10 cellular contexts compared by ENCODE assay signal in the genomic region with DNA sequence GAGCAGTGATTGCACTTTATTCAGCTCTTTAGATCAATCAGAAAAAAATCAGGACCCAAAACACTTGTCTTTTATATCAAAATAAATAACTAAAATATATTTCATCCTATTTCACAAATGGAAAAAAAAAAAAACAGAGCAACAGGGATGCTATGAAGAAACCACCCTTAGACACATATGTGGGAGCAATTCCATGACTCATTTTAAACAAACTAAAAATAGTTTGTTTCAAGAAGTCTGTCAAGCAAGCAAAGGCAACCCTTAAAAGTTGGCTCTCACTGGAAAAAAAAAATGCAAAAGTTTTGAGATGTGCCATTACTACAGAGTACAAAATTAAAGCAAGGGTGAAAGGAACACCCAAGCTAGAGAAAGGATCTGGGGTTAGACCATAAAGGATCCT. TPM values are rescaled to one million over a fixed set of nuclear protein-coding genes. Genes with fewer than 3 reads are reported as not detected.
A peak's percentile ranks its signal among the peaks of the same experiment; 100 is the strongest.
DNase-seq lines count a peak whose midpoint lies in the region; ATAC-seq and TF ChIP-seq lines count a peak whose summit lies in the region.
"Had no signal": no experiment of that assay in that cellular context is flagged by ENCODE, and none has a peak within 500 bp of the region (broad histone marks: within the 10 kb centered on the region; RNA-seq: fewer than 3 reads in every experiment).

No MANE protein-coding gene starts in this region.

- TF ChIP-seq POLR2A in HCT116 (IDR thresholded peaks at IDR 0.05; ENCODE audit: borderline replicate concordance, extremely low read depth, insufficient read depth, insufficient read length): no peak
- no peak for TF ChIP-seq POLR2A in ovary (IDR thresholded peaks at IDR 0.05)

- H3K4me2 ChIP-seq in HCT116 (ENCODE audit: low read length): peak overlapping the region; percentile 47; the same call in 1 of the 2 replicates

- peaks cover 21% of the 10 kb centered on the region for H3K4me1 Mint-ChIP-seq in activated T-helper 17 cell treated with anti-CD3 and anti-CD28 coated beads, Interleukin-2, amount 50 U/mL, for 72 hours

- no peaks in the 10 kb centered on the region for H3K9me2 ChIP-seq in HCT116 (ENCODE audit: insufficient read depth)

- peak overlapping the region; percentile 48 for H3K27ac Mint-ChIP-seq in activated T-helper 17 cell treated with anti-CD3 and anti-CD28 coated beads, Interleukin-2, amount 50 U/mL, for 72 hours

- no peak for TF ChIP-seq EP300 in ovary (IDR thresholded peaks at IDR 0.05)

- no TSS peak for BruUV-seq in HCT116 (replicated peaks; lab: Mats Ljungman, UMichigan)

- no peaks in the 10 kb centered on the region for H3K27me3 Mint-ChIP-seq in activated T-helper 17 cell treated with anti-CD3 and anti-CD28 coated beads, Interleukin-2, amount 50 U/mL, for 72 hours

- RAD21 ChIA-PET in HCT116 (lab: Charles Lee; ENCODE audit: low non-redundant PET in 1 of 2, low total read pairs in 2 of 2, uncharacterized antibody in 2 of 2, unreplicated experiment in 2 of 2): no interaction called here

- peak overlapping the region; percentile 67 for H3K4me3 Mint-ChIP-seq in activated T-helper 17 cell treated with anti-CD3 and anti-CD28 coated beads, Interleukin-2, amount 50 U/mL, for 72 hours

- ATAC-seq in HCT116 (no peak), GM19452 (IDR thresholded peaks at IDR 0.05; ENCODE audit: unreplicated experiment) (no peak)
- peak; percentile 53 for ATAC-seq in activated T-helper 17 cell treated with anti-CD3 and anti-CD28 coated beads, Interleukin-2, amount 50 U/mL, for 72 hours (replicated peaks)

- no peak for TF ChIP-seq RAD21 in HCT116 (IDR thresholded peaks at IDR 0.05; ENCODE audit: low read depth)

- CTCF ChIA-PET in HCT116 (lab: Charles Lee): interaction anchor here (0.7 kb wide), 1 partner anchor 114 kb away, joined by 3 read pairs; no protein-coding TSS in a partner anchor

- H3K4me3 ChIP-seq in HCT116 (replicated peaks in 1 of 2; ENCODE audit: low read depth in 1 of 2, low read length in 2 of 2) (no peak overlapping the region), ovary (no peak overlapping the region)
- H3K4me3 ChIP-seq: prostate gland had no signal

- peaks cover 18 to 48% of the 10 kb centered on the region in 2 experiments for H3K4me1 ChIP-seq in HCT116 (ENCODE audit: control insufficient read depth in 1 of 2, insufficient read depth in 2 of 2, low read length in 2 of 2)
- H3K4me1 ChIP-seq in ovary (ENCODE audit: insufficient read depth): peaks cover 8% of the 10 kb centered on the region
- H3K4me1 ChIP-seq: prostate gland had no signal

- no peaks in the 10 kb centered on the region for H3K9me3 ChIP-seq in HCT116 (ENCODE audit: control insufficient read depth in 1 of 2, insufficient read depth in 1 of 2, low read depth in 1 of 2, low read length in 2 of 2)
- H3K9me3 ChIP-seq in ovary: no peaks in the 10 kb centered on the region
- H3K9me3 ChIP-seq: prostate gland had no signal

- intact Hi-C loops in HCT116 (cut with micrococcal nuclease) (no loop called here), ovary (cut with DNase I) (loop anchor here in 1 of 4 donors (10.0 kb wide), 1 partner anchor 774 kb away; no protein-coding TSS in a partner anchor)

- H3K36me3 ChIP-seq in HCT116 (ENCODE audit: control insufficient read depth in 1 of 2, insufficient read depth in 2 of 2, low read length in 2 of 2) (peaks cover 2 to 13% of the 10 kb centered on the region in 2 experiments; a peak in 2 of 4 replicates), ovary (no peaks in the 10 kb centered on the region)
- H3K36me3 ChIP-seq: prostate gland had no signal

- in situ Hi-C loops in ACHN (cut with HindIII; ENCODE audit: low pct_ligation_motif_present, low pct_unique_long_range_greater_than_20kb, low sequenced_read_pairs): no loop called here

- H3K27me3 ChIP-seq in HCT116 (ENCODE audit: insufficient read depth, low read length) (no peaks in the 10 kb centered on the region), ovary (no peaks in the 10 kb centered on the region)

- H3K9me3 Mint-ChIP-seq in activated T-helper 17 cell treated with anti-CD3 and anti-CD28 coated beads, Interleukin-2, amount 50 U/mL, for 72 hours: no peaks in the 10 kb centered on the region

- H3K27ac ChIP-seq in HCT116 (ENCODE audit: low read depth, low read length) (no peak overlapping the region), ovary (no peak overlapping the region)
- H3K27ac ChIP-seq: prostate gland had no signal

- H3K79me2 ChIP-seq in HCT116 (ENCODE audit: insufficient read depth, low read length): peaks cover 100% of the 10 kb centered on the region

- no peak overlapping the region for H3K9ac ChIP-seq in HCT116 (ENCODE audit: low read length)

- peaks cover 65% of the 10 kb centered on the region for H3K36me3 Mint-ChIP-seq in activated T-helper 17 cell treated with anti-CD3 and anti-CD28 coated beads, Interleukin-2, amount 50 U/mL, for 72 hours (ENCODE audit: low read depth)

- no peak overlapping the region for H2AFZ ChIP-seq in HCT116 (ENCODE audit: low read depth, low read length, poor library complexity, severe bottlenecking)

- peaks cover 13% of the 10 kb centered on the region; the same call in 1 of the 2 replicates for H4K20me1 ChIP-seq in HCT116 (ENCODE audit: insufficient read depth)

- TF ChIP-seq CTCF in HCT116 (IDR thresholded peaks at IDR 0.05 in 2 of 3, conservative IDR thresholded peaks at IDR 0.05 in 1 of 3; ENCODE audit: borderline replicate concordance in 1 of 3, insufficient read depth in 1 of 3, low read depth in 2 of 3, low read length in 2 of 3): no peak
- TF ChIP-seq CTCF in ovary (IDR thresholded peaks at IDR 0.05): no peak

- DNase-seq in ACHN (peak; percentile 22), HCT116 (ENCODE audit: low read depth, low spot score) (no peak), glomerular visceral epithelial cell (ENCODE audit: extremely low spot score) (peak; percentile 38), ovary (no peak)
- DNase-seq in activated CD8-positive, alpha-beta memory T cell treated with anti-CD3 and anti-CD28 coated beads, Interleukin-2, amount 50 U/mL, for 48 hours: no peak
- DNase-seq in stimulated activated naive CD4-positive, alpha-beta T cell (lab: John Stamatoyannopoulos, UW): no peak
- DNase-seq: DMS153 had no signal

- POLR2A ChIA-PET in HCT116 (lab: Charles Lee): interaction anchor here (0.6 kb wide), 1 partner anchor 33 kb away, joined by 4 read pairs; no protein-coding TSS in a partner anchor

TF ChIP-seq in HCT116, 20 proteins besides CTCF, POLR2A, EP300 and RAD21:
- no peak for TF ChIP-seq ZFX (IDR thresholded peaks at IDR 0.05)
- no peak for TF ChIP-seq FOSL1 (IDR thresholded peaks at IDR 0.05; ENCODE audit: low read depth)
- TF ChIP-seq, protein P1, sequence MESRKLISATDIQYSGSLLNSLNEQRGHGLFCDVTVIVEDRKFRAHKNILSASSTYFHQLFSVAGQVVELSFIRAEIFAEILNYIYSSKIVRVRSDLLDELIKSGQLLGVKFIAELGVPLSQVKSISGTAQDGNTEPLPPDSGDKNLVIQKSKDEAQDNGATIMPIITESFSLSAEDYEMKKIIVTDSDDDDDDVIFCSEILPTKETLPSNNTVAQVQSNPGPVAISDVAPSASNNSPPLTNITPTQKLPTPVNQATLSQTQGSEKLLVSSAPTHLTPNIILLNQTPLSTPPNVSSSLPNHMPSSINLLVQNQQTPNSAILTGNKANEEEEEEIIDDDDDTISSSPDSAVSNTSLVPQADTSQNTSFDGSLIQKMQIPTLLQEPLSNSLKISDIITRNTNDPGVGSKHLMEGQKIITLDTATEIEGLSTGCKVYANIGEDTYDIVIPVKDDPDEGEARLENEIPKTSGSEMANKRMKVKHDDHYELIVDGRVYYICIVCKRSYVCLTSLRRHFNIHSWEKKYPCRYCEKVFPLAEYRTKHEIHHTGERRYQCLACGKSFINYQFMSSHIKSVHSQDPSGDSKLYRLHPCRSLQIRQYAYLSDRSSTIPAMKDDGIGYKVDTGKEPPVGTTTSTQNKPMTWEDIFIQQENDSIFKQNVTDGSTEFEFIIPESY (IDR thresholded peaks at IDR 0.05; ENCODE audit: extremely low read depth, insufficient replicate concordance, low read length): no peak
- no peak for TF ChIP-seq POLR2AphosphoS5 (IDR thresholded peaks at IDR 0.05; ENCODE audit: low read depth, low read length)
- TF ChIP-seq, protein P2, sequence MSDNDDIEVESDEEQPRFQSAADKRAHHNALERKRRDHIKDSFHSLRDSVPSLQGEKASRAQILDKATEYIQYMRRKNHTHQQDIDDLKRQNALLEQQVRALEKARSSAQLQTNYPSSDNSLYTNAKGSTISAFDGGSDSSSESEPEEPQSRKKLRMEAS (IDR thresholded peaks at IDR 0.05): no peak
- TF ChIP-seq YY1 (IDR thresholded peaks at IDR 0.05; ENCODE audit: extremely low read depth, insufficient replicate concordance, low read depth, low read length): no peak
- TF ChIP-seq SIN3A (IDR thresholded peaks at IDR 0.05; ENCODE audit: low read depth): no peak
- TF ChIP-seq, protein P3, sequence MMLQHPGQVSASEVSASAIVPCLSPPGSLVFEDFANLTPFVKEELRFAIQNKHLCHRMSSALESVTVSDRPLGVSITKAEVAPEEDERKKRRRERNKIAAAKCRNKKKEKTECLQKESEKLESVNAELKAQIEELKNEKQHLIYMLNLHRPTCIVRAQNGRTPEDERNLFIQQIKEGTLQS (IDR thresholded peaks at IDR 0.05): no peak
- TF ChIP-seq EZH2phosphoT487 (IDR thresholded peaks at IDR 0.05; ENCODE audit: borderline replicate concordance): no peak
- TF ChIP-seq JUND (IDR thresholded peaks at IDR 0.05): no peak
TF ChIP-seq in HCT116: peak in this region for 0.

RNA-seq across cellular contexts. Expression of a gene that starts 5.7 kb away (rescaled TPM):
- total RNA-seq in HCT116 (2021; ENCODE audit: unreplicated experiment) (139 TPM), ovary (100 to 1,000 TPM in 1 of 7 donors, 10 to 100 TPM in 6; 41.5 to 101 (median 53.4) TPM)
- polyA plus RNA-seq in HCT116 (2012): 30.0 and 37.4 TPM in 2 replicates
- 100 to 1,000 TPM; 121 to 126 TPM for total RNA-seq in activated T-helper 17 cell treated with anti-CD3 and anti-CD28 coated beads, Interleukin-2, amount 50 U/mL, for 72 hours
- polyA plus RNA-seq in ovary: 10 to 100 TPM; 13.7 to 21.5 TPM

Comparison
In these comparisons a context has a peak if more than half of its experiments do, and no peak if none do; other contexts are left out.
1. DNase-seq: peak in ACHN (single experiment) and glomerular visceral epithelial cell (single experiment); none in HCT116 (single experiment), activated CD8-positive, alpha-beta memory T cell treated with anti-CD3 and anti-CD28 coated beads, Interleukin-2, amount 50 U/mL, for 48 hours (single experiment), ovary (0 of 5) and stimulated activated naive CD4-positive, alpha-beta T cell (0 of 6).